Comparison of ENCODE assay signal across 1 cellular context in genomic region chr6:45686841-45687569, GRCh38.
TF ChIP-seq lines count a peak whose summit lies in the region.

No MANE protein-coding gene starts in this region.

TF ChIP-seq in IMR-90, 13 proteins besides CTCF, POLR2A, EP300 and RAD21 (continued from another document):
- TF ChIP-seq RCOR1 (IDR thresholded peaks at IDR 0.05; ENCODE audit: insufficient replicate concordance, low read length), result no peak
- TF ChIP-seq SMC3 (IDR thresholded peaks at IDR 0.05; ENCODE audit: low read depth, low read length), result no peak
- TF ChIP-seq MAZ (IDR thresholded peaks at IDR 0.05; ENCODE audit: borderline replicate concordance, low read depth, low read length), result no peak
